14 cellular contexts compared by ENCODE assay signal in genomic region chr12:104490850-104491249, GRCh38. TPM values are rescaled to one million over a fixed set of nuclear protein-coding genes. Genes with fewer than 3 reads are reported as not detected.
A peak's percentile ranks its signal among the peaks of the same experiment; 100 is the strongest.
DNase-seq lines count a peak whose midpoint lies in the region; ATAC-seq and TF ChIP-seq lines count a peak whose summit lies in the region.
"Had no signal": no experiment of that assay in that cellular context is flagged by ENCODE, and none has a peak within 500 bp of the region (broad histone marks: within the 10 kb centered on the region; RNA-seq: fewer than 3 reads in every experiment).

No MANE protein-coding gene starts in this region.

- peak overlapping the region; percentile 95 for H3K27ac Mint-ChIP-seq in CD4-positive, alpha-beta T cell
- H3K27ac Mint-ChIP-seq in activated naive CD8-positive, alpha-beta T cell treated with anti-CD3 and anti-CD28 coated beads for 36 hours: peak overlapping the region; percentile 60

- no peaks in the 10 kb centered on the region for H3K27me3 ChIP-seq in CD4-positive, alpha-beta T cell (ENCODE audit: control insufficient read depth, insufficient read depth, low read length)
- no peaks in the 10 kb centered on the region for H3K27me3 ChIP-seq in left lung
- H3K27me3 ChIP-seq: SJCRH30 had no signal

- H3K27ac ChIP-seq in CD4-positive, alpha-beta T cell (ENCODE audit: low read depth, low read length): no peak overlapping the region
- no peak overlapping the region for H3K27ac ChIP-seq in left lung
- H3K27ac ChIP-seq: coronary artery, SJCRH30 had no signal

- no peaks in the 10 kb centered on the region for H3K36me3 ChIP-seq in left lung
- H3K36me3 ChIP-seq: HAP-1 had no signal

- peaks cover 7 to 82% of the 10 kb centered on the region in 2 donors for H3K4me1 ChIP-seq in left lung
- H3K4me1 ChIP-seq: HAP-1 had no signal

- H3K36me3 Mint-ChIP-seq in CD4-positive, alpha-beta T cell (ENCODE audit: low read depth): peaks cover 9% of the 10 kb centered on the region
- peaks cover 13% of the 10 kb centered on the region for H3K36me3 Mint-ChIP-seq in activated naive CD8-positive, alpha-beta T cell treated with anti-CD3 and anti-CD28 coated beads for 36 hours

- H3K4me1 Mint-ChIP-seq in CD4-positive, alpha-beta T cell (ENCODE audit: low read depth): peaks cover 87% of the 10 kb centered on the region
- H3K4me1 Mint-ChIP-seq in activated naive CD8-positive, alpha-beta T cell treated with anti-CD3 and anti-CD28 coated beads for 36 hours: peaks cover 69% of the 10 kb centered on the region

- no peak overlapping the region for H3K4me3 ChIP-seq in left lung
- H3K4me3 ChIP-seq: coronary artery, HAP-1, SJCRH30 had no signal

- CTCF ChIA-PET in CD4-positive, alpha-beta T cell (lab: Charles Lee): no interaction called here

- no peaks in the 10 kb centered on the region for H3K9me3 Mint-ChIP-seq in CD4-positive, alpha-beta T cell
- no peaks in the 10 kb centered on the region for H3K9me3 Mint-ChIP-seq in activated naive CD8-positive, alpha-beta T cell treated with anti-CD3 and anti-CD28 coated beads for 36 hours

- H3K9me3 ChIP-seq in CD4-positive, alpha-beta T cell (ENCODE audit: control insufficient read depth, low read length): no peaks in the 10 kb centered on the region
- no peaks in the 10 kb centered on the region for H3K9me3 ChIP-seq in left lung
- H3K9me3 ChIP-seq: HAP-1, SJCRH30 had no signal

- peak overlapping the region; percentile 69 for H3K4me3 Mint-ChIP-seq in CD4-positive, alpha-beta T cell
- H3K4me3 Mint-ChIP-seq in activated naive CD8-positive, alpha-beta T cell treated with anti-CD3 and anti-CD28 coated beads for 36 hours: no peak overlapping the region

- POLR2A ChIA-PET in CD4-positive, alpha-beta T cell (lab: Charles Lee): interaction anchor here (0.9 kb wide), 1 partner anchor 33 kb away, joined by 3 read pairs; no protein-coding TSS in a partner anchor

- no peak for TF ChIP-seq CTCF in CD4-positive, alpha-beta T cell (IDR thresholded peaks at IDR 0.05)
- TF ChIP-seq CTCF in left lung (IDR thresholded peaks at IDR 0.05) (no peak), GM13976 (IDR thresholded peaks at IDR 0.05; ENCODE audit: borderline replicate concordance, control extremely low read depth, extremely low read depth, insufficient read depth, missing control alignments) (no peak)

- intact Hi-C loops in CD4-positive, alpha-beta T cell (cut with DNase I, micrococcal nuclease): no loop called here
- intact Hi-C loops in left lung (cut with DNase I): no loop called here

- no peak for DNase-seq in CD4-positive, alpha-beta T cell
- DNase-seq in NCI-H2171 treated with DMSO at 0.1 percent for 48 hours (lab: John Stamatoyannopoulos, UW) (peak; percentile 68), hepatic stellate cell (ENCODE audit: low spot score) (no peak), left lung (no peak), GM13976 (ENCODE audit: low spot score) (no peak), left lobe of liver (ENCODE audit: low spot score) (no peak)
- DNase-seq in activated naive CD8-positive, alpha-beta T cell treated with anti-CD3 and anti-CD28 coated beads for 36 hours: no peak
- DNase-seq: activated naive CD4-positive, alpha-beta T cell treated with Interleukin-2 at 50 U/mL for 16 hours; NCI-H524 treated with DMSO at 0.1 percent for 48 hours; SJCRH30; stimulated activated CD4-positive, alpha-beta T cell treated with anti-CD3 and anti-CD28 coated beads, Interleukin-4, amount 100 ng/mL, for 24 hours had no signal

- in situ Hi-C loops in GM13976 (cut with MboI; ENCODE audit: low sequenced_read_pairs, unreplicated experiment): no loop called here

- H3K27me3 Mint-ChIP-seq in CD4-positive, alpha-beta T cell: no peaks in the 10 kb centered on the region
- no peaks in the 10 kb centered on the region for H3K27me3 Mint-ChIP-seq in activated naive CD8-positive, alpha-beta T cell treated with anti-CD3 and anti-CD28 coated beads for 36 hours

- no peak for ATAC-seq in CD4-positive, alpha-beta T cell (ENCODE audit: poor library complexity)
- ATAC-seq in GM21423 (IDR thresholded peaks at IDR 0.05; ENCODE audit: unreplicated experiment) (peak; percentile 38), left lung (no peak), left lobe of liver (no peak)

RNA-seq across cellular contexts. Expression of gene CHST11, which starts 34.1 kb away (rescaled TPM):
- 10 to 100 TPM; 53.4 to 53.6 TPM for total RNA-seq in CD4-positive, alpha-beta T cell
- total RNA-seq in activated naive CD8-positive, alpha-beta T cell treated with anti-CD3 and anti-CD28 coated beads for 36 hours: 10 to 100 TPM; 19.1 to 21.9 TPM
- total RNA-seq in left lung (10 to 100 TPM; 39.3 to 56.9 TPM), left lobe of liver (1.2 TPM)
